22 cellular contexts compared by ENCODE assay signal in the genomic region with DNA sequence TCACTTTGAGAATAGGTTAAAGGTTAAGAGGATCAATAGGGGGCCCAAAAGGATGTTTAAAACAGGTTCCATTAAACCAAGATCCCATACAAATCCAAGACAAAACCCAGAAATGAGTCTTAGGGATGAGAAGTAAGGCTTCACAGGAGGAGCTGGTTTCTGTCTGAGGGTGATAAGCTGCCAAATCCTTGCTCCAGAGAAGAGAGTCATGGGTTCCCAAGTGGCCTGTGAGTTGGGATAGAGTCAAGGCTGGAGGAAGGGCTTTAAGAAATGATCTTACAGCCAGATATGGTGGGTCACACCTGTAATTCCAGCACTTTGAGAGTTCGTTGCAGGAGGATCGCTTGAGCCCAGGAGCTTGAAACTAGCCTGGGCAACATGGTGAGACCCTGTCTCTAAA.
"Had no signal": no experiment of that assay in that cellular context is flagged by ENCODE, and none has a peak within 500 bp of the region (broad histone marks: within the 10 kb centered on the region; RNA-seq: fewer than 3 reads in every experiment).

No MANE protein-coding gene starts in this region.

- ATAC-seq: activated T-cell treated with anti-CD3 and anti-CD28 coated beads, Interleukin-2, amount 50 U/mL, for 72 hours; PC-3 had no signal

- H3K36me3 Mint-ChIP-seq: activated naive CD4-positive, alpha-beta T cell treated with anti-CD3 and anti-CD28 coated beads, Interleukin-2, amount 10 ng/mL, durations not matched to agents 7 days and 5 days; activated naive CD8-positive, alpha-beta T cell treated with anti-CD3 and anti-CD28 coated beads for 36 hours had no signal

- H3K9me3 ChIP-seq: MG63 had no signal

- H3K9me3 Mint-ChIP-seq: activated B cell treated with CpG ODN at 0.5 μM for 24 hours; activated CD4-positive, alpha-beta memory T cell treated with anti-CD3 and anti-CD28 coated beads, Interleukin-2, amount 10 ng/mL, durations not matched to agents 7 days and 5 days; activated naive CD4-positive, alpha-beta T cell treated with anti-CD3 and anti-CD28 coated beads, Interleukin-2, amount 10 ng/mL, durations not matched to agents 7 days and 5 days; activated naive CD8-positive, alpha-beta T cell treated with anti-CD3 and anti-CD28 coated beads for 36 hours; activated T-helper 2 cell treated with anti-CD3 and anti-CD28 coated beads, Interferon-gamma antibody, Interleukin-2, Interleukin-4, amounts not matched to agents 10 μg/mL and 5 μg/mL and 100 μg/mL, durations not matched to agents 14 hours and 24 hours and 36 hours; T-helper 1 cell treated with Interleukin-12 subunit alpha and Interleukin-12 subunit beta and Interleukin-4 antibody, amounts not matched to agents 30 μg/mL and 1 μg/mL, for 36 hours had no signal

- H3K27me3 Mint-ChIP-seq: activated B cell treated with CpG ODN at 0.5 μM for 24 hours; activated CD4-positive, alpha-beta memory T cell treated with anti-CD3 and anti-CD28 coated beads, Interleukin-2, amount 10 ng/mL, durations not matched to agents 7 days and 5 days; activated CD4-positive, alpha-beta T cell treated with anti-CD3 and anti-CD28 coated beads, Interleukin-2, amount 10 ng/mL, durations not matched to agents 7 days and 5 days; activated naive CD8-positive, alpha-beta T cell treated with anti-CD3 and anti-CD28 coated beads for 36 hours had no signal

- H3K4me3 ChIP-seq: MG63 had no signal

- H3K36me3 ChIP-seq: brain microvascular endothelial cell, MG63 had no signal

- H3K27me3 ChIP-seq: brain microvascular endothelial cell, MG63 had no signal

- DNase-seq: activated B cell treated with CpG ODN at 0.5 μM for 24 hours; activated CD4-positive, alpha-beta memory T cell treated with anti-CD3 and anti-CD28 coated beads, Interleukin-2, amount 10 ng/mL, durations not matched to agents 7 days and 5 days; activated CD4-positive, alpha-beta T cell treated with anti-CD3 and anti-CD28 coated beads for 1 hour; activated CD4-positive, alpha-beta T cell treated with anti-CD3 and anti-CD28 coated beads, Interleukin-2, amount 10 ng/mL, durations not matched to agents 7 days and 5 days; activated gamma-delta T cell treated with Interleukin-2 at 50 U/mL for 16 hours; activated naive CD4-positive, alpha-beta T cell treated with anti-CD3 and anti-CD28 coated beads, Interleukin-2, amount 10 ng/mL, durations not matched to agents 7 days and 5 days; activated naive CD8-positive, alpha-beta T cell treated with anti-CD3 and anti-CD28 coated beads for 36 hours; activated T-cell treated with anti-CD3 and anti-CD28 coated beads, Interleukin-2, amount 50 U/mL, for 72 hours; brain microvascular endothelial cell; MG63; MV-4-11; NCI-H1105; NCI-H1436; NCI-H1694 treated with DMSO at 0.1 percent for 48 hours; NCI-H2081; NCI-H446; NCI-H524; PC-3; SHP77 treated with DMSO at 0.1 percent for 48 hours had no signal

- H3K27ac ChIP-seq: brain microvascular endothelial cell had no signal

- H3K27ac Mint-ChIP-seq: activated B cell treated with CpG ODN at 0.5 μM for 24 hours; activated CD4-positive, alpha-beta memory T cell treated with anti-CD3 and anti-CD28 coated beads, Interleukin-2, amount 10 ng/mL, durations not matched to agents 7 days and 5 days; activated CD4-positive, alpha-beta T cell treated with anti-CD3 and anti-CD28 coated beads, Interleukin-2, amount 10 ng/mL, durations not matched to agents 7 days and 5 days; activated naive CD4-positive, alpha-beta T cell treated with anti-CD3 and anti-CD28 coated beads, Interleukin-2, amount 10 ng/mL, durations not matched to agents 7 days and 5 days; activated naive CD8-positive, alpha-beta T cell treated with anti-CD3 and anti-CD28 coated beads for 36 hours; activated T-cell treated with anti-CD3 and anti-CD28 coated beads, Interleukin-2, amount 50 U/mL, for 72 hours; activated T-helper 2 cell treated with anti-CD3 and anti-CD28 coated beads, Interferon-gamma antibody, Interleukin-2, Interleukin-4, amounts not matched to agents 10 μg/mL and 5 μg/mL and 100 μg/mL, durations not matched to agents 14 hours and 24 hours and 36 hours; T-helper 1 cell treated with Interleukin-12 subunit alpha and Interleukin-12 subunit beta and Interleukin-4 antibody, amounts not matched to agents 30 μg/mL and 1 μg/mL, for 36 hours had no signal

- H3K4me3 Mint-ChIP-seq: activated B cell treated with CpG ODN at 0.5 μM for 24 hours; activated CD4-positive, alpha-beta memory T cell treated with anti-CD3 and anti-CD28 coated beads, Interleukin-2, amount 10 ng/mL, durations not matched to agents 7 days and 5 days; activated CD4-positive, alpha-beta T cell treated with anti-CD3 and anti-CD28 coated beads, Interleukin-2, amount 10 ng/mL, durations not matched to agents 7 days and 5 days; activated naive CD4-positive, alpha-beta T cell treated with anti-CD3 and anti-CD28 coated beads, Interleukin-2, amount 10 ng/mL, durations not matched to agents 7 days and 5 days; activated naive CD8-positive, alpha-beta T cell treated with anti-CD3 and anti-CD28 coated beads for 36 hours; activated T-cell treated with anti-CD3 and anti-CD28 coated beads, Interleukin-2, amount 50 U/mL, for 72 hours; T-helper 1 cell treated with Interleukin-12 subunit alpha and Interleukin-12 subunit beta and Interleukin-4 antibody, amounts not matched to agents 30 μg/mL and 1 μg/mL, for 36 hours had no signal

- FAIRE-seq: RCC 7860 had no signal
